34 cellular contexts compared by ENCODE assay signal in the genomic region with DNA sequence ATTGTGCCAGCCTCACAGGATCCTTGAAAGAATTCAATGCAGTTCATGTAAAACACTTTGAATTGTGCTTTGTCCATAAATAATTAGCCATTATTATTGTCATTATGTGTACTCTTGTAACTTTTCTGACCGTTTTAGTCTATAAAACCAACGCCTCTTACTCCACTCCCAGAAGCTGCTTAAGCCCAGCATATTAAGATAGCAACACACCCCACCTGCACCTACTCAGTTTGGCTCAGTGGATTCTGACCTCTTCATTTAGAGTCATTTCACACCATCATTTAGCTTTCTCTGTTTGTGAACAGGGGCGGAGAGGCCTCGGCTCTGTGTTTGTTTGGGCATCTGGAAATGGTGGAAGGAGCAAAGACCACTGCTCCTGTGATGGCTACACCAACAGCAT.
DNase-seq lines count a peak whose midpoint lies in the region; ATAC-seq, FAIRE-seq and TF ChIP-seq lines count a peak whose summit lies in the region.
"Had no signal": no experiment of that assay in that cellular context is flagged by ENCODE, and none has a peak within 500 bp of the region (broad histone marks: within the 10 kb centered on the region; RNA-seq: fewer than 3 reads in every experiment).

No MANE protein-coding gene starts in this region.

- H3K4me2 ChIP-seq in neuronal stem cell (ENCODE audit: insufficient read depth, low read length, poor library complexity, severe bottlenecking) = no peak overlapping the region
- H3K4me2 ChIP-seq: A549; BLaER1; BLaER1 treated with 17β-estradiol and CSF1 and Interleukin-3, amounts not matched to agents 10 nM and 100 nM had no signal

- H3K18ac ChIP-seq in neuronal stem cell (ENCODE audit: low read length) = no peak overlapping the region

- no peak overlapping the region for H2BK5ac ChIP-seq in neuronal stem cell (ENCODE audit: low read length)

- H3K9me3 ChIP-seq in mucosa of descending colon (no peaks in the 10 kb centered on the region), neuronal stem cell (replicated peaks in 1 of 2; ENCODE audit: control insufficient read depth in 2 of 2, insufficient read depth in 1 of 2, low read depth in 1 of 2, low read length in 2 of 2) (peaks cover 0 to 7% of the 10 kb centered on the region in 2 donors), small intestine (ENCODE audit: control insufficient read depth, low read depth) (no peaks in the 10 kb centered on the region)
- H3K9me3 ChIP-seq: A549, BE2C, BLaER1, Caco-2 had no signal

- WGBS in neuronal stem cell (ENCODE audit: extremely low coverage in 2 of 2, insufficient read length in 2 of 2, insufficient replicate concordance in 1 of 2), 2 donors = no CpG with 5 or more reads among the region's 4 CpGs
- WGBS in small intestine, 3 donors = 13 to 64% (median 28%) methylated on average over 4 of the region's 4 CpGs

- no peak overlapping the region for H2BK15ac ChIP-seq in neuronal stem cell (ENCODE audit: low read length)

- TF ChIP-seq CTCF in mucosa of descending colon (IDR thresholded peaks at IDR 0.05) (no peak), GM10266 (IDR thresholded peaks at IDR 0.05; ENCODE audit: control insufficient read depth, insufficient read depth, low read depth, missing control alignments) (no peak)

- H3K27me3 ChIP-seq in neuronal stem cell (ENCODE audit: control insufficient read depth in 3 of 3, insufficient read depth in 3 of 3, low read depth in 1 of 3, low read length in 3 of 3) (no peaks in the 10 kb centered on the region), small intestine (ENCODE audit: control insufficient read depth in 2 of 2, insufficient read depth in 2 of 2, low read length in 2 of 2) (no peaks in the 10 kb centered on the region)
- H3K27me3 ChIP-seq: BLaER1; BLaER1 treated with 17β-estradiol and CSF1 and Interleukin-3, amounts not matched to agents 10 nM and 100 nM had no signal

- H3K4me3 ChIP-seq in mucosa of descending colon (no peak overlapping the region), neuronal stem cell (ENCODE audit: low read length in 2 of 2) (no peak overlapping the region), small intestine (ENCODE audit: low read depth in 1 of 2, low read length in 2 of 2) (no peak overlapping the region)
- H3K4me3 ChIP-seq: A549; BLaER1; BLaER1 treated with 17β-estradiol and CSF1 and Interleukin-3, amounts not matched to agents 10 nM and 100 nM had no signal

- DNase-seq in left colon (no peak), mucosa of descending colon (no peak), neuronal stem cell (ENCODE audit: low spot score) (no peak), small intestine (peak; percentile 47), GM10266 (ENCODE audit: extremely low spot score) (no peak)
- DNase-seq in stimulated activated CD4-positive, alpha-beta T cell treated with anti-CD3 and anti-CD28 coated beads, Interleukin-2, amount 100 ng/mL, for 24 hours = no peak
- DNase-seq: 8988T; ACHN; BE2C; C1 segment of cervical spinal cord; Caco-2; Calu3; CD4-positive, alpha-beta memory T cell; CD4-positive, alpha-beta T cell; CD4-positive, CD25-positive, alpha-beta regulatory T cell; CD8-positive, alpha-beta memory T cell; CD8-positive, alpha-beta T cell; COR-L47; DMS 273 treated with DMSO at 0.1 percent for 48 hours; DMS153; DMS53; DMS79; DMS79 treated with DMSO at 0.1 percent for 48 hours; DND-41; EL had no signal

- H2BK12ac ChIP-seq in neuronal stem cell (ENCODE audit: low read length) = no peak overlapping the region

- H3K36me3 ChIP-seq in mucosa of descending colon (ENCODE audit: low read depth) = no peaks in the 10 kb centered on the region
- peaks cover 0 to 20% of the 10 kb centered on the region in 2 donors for H3K36me3 ChIP-seq in neuronal stem cell (replicated peaks in 1 of 2; ENCODE audit: control insufficient read depth in 2 of 2, insufficient read depth in 2 of 2, low read length in 2 of 2)
- H3K36me3 ChIP-seq in small intestine (ENCODE audit: control insufficient read depth in 2 of 2, insufficient read depth in 2 of 2, low read length in 2 of 2) = peaks cover 7 to 30% of the 10 kb centered on the region in 2 donors
- H3K36me3 ChIP-seq: BE2C; BLaER1; BLaER1 treated with 17β-estradiol and CSF1 and Interleukin-3, amounts not matched to agents 10 nM and 100 nM had no signal

- peak; percentile 73 for ATAC-seq in left colon
- ATAC-seq in mucosa of descending colon = peak; percentile 67
- ATAC-seq in GM21526 (IDR thresholded peaks at IDR 0.05; ENCODE audit: low FRiP score, unreplicated experiment) = no peak
- ATAC-seq in GM21447 (IDR thresholded peaks at IDR 0.05; ENCODE audit: unreplicated experiment) = no peak
- ATAC-seq: A549; CD8-positive, alpha-beta T cell had no signal

- H2BK120ac ChIP-seq in neuronal stem cell (ENCODE audit: low read depth, low read length) = no peak overlapping the region

- H3K9ac ChIP-seq in neuronal stem cell (ENCODE audit: low read depth, low read length, poor library complexity) = no peak overlapping the region
- H3K9ac ChIP-seq: BLaER1; BLaER1 treated with 17β-estradiol and CSF1 and Interleukin-3, amounts not matched to agents 10 nM and 100 nM had no signal

- no peak overlapping the region for H4K8ac ChIP-seq in neuronal stem cell (ENCODE audit: low read depth, low read length)

- no peak overlapping the region for H3K14ac ChIP-seq in neuronal stem cell (ENCODE audit: low read length)

- H3K4ac ChIP-seq in neuronal stem cell (ENCODE audit: low read length) = no peak overlapping the region

- H3K4me1 ChIP-seq in mucosa of descending colon (ENCODE audit: low read depth) (peaks cover 2% of the 10 kb centered on the region), neuronal stem cell (ENCODE audit: control insufficient read depth in 2 of 2, insufficient read depth in 1 of 2, low read depth in 1 of 2, low read length in 2 of 2) (peaks cover 1 to 3% of the 10 kb centered on the region in 2 donors), small intestine (ENCODE audit: control insufficient read depth in 2 of 2, insufficient read depth in 1 of 2, low read depth in 1 of 2, low read length in 1 of 2) (peaks cover 0 to 2% of the 10 kb centered on the region in 2 donors)
- H3K4me1 ChIP-seq: A549; BE2C; BLaER1; BLaER1 treated with 17β-estradiol and CSF1 and Interleukin-3, amounts not matched to agents 10 nM and 100 nM; Caco-2 had no signal

- peaks cover 1% of the 10 kb centered on the region for H3K79me1 ChIP-seq in neuronal stem cell (ENCODE audit: low read depth, low read length)

- H3K23ac ChIP-seq in neuronal stem cell (ENCODE audit: low read depth, low read length, poor library complexity) = no peak overlapping the region

- H2AK5ac ChIP-seq in neuronal stem cell (ENCODE audit: low read depth, low read length) = no peak overlapping the region

- no peak overlapping the region for H2AFZ ChIP-seq in neuronal stem cell (ENCODE audit: low read length)

- H3K27ac ChIP-seq in neuronal stem cell (replicated peaks; ENCODE audit: low read length) (no peak overlapping the region), small intestine (ENCODE audit: low read depth in 1 of 2, low read length in 1 of 2) (no peak overlapping the region)
- H3K27ac ChIP-seq: 22Rv1; A549; BLaER1; BLaER1 treated with 17β-estradiol and CSF1 and Interleukin-3, amounts not matched to agents 10 nM and 100 nM; C4-2B had no signal

- no peak for FAIRE-seq in small intestine (lab: Jason Lieb, UNC)
- FAIRE-seq: A204.1, A549, D721Med had no signal

- H4K91ac ChIP-seq in neuronal stem cell (ENCODE audit: low read depth, low read length, poor library complexity) = peak overlapping the region; percentile 32

- intact Hi-C loops in left colon (cut with DNase I, micrococcal nuclease) (no loop called here), mucosa of descending colon (cut with DNase I, micrococcal nuclease) (no loop called here)

Comparison
In these comparisons a context has a peak if more than half of its experiments do, and no peak if none do; other contexts are left out.
1. ATAC-seq: peak in left colon (single experiment) and mucosa of descending colon (single experiment); none in GM21526 (single experiment) and GM21447 (single experiment).